8 cellular contexts compared by ENCODE assay signal in genomic region chr1:79353224-79353623, GRCh38.
DNase-seq lines count a peak whose midpoint lies in the region; ATAC-seq and TF ChIP-seq lines count a peak whose summit lies in the region.

No MANE protein-coding gene starts in this region.

- peak; percentile 15; the same call in 1 of the 2 replicates for TF ChIP-seq CTCF in WI38 (IDR thresholded peaks at IDR 0.05; ENCODE audit: low read depth, low read length)

- H3K9me3 Mint-ChIP-seq in activated CD4-positive, alpha-beta T cell treated with anti-CD3 and anti-CD28 coated beads, Interleukin-2, amount 10 ng/mL, durations not matched to agents 24 days and 14 days = no peaks in the 10 kb centered on the region

- no peak overlapping the region for H3K27ac Mint-ChIP-seq in activated CD4-positive, alpha-beta T cell treated with anti-CD3 and anti-CD28 coated beads, Interleukin-2, amount 10 ng/mL, durations not matched to agents 24 days and 14 days

- H3K4me3 Mint-ChIP-seq in activated CD4-positive, alpha-beta T cell treated with anti-CD3 and anti-CD28 coated beads, Interleukin-2, amount 10 ng/mL, durations not matched to agents 24 days and 14 days = no peak overlapping the region

- H3K4me1 Mint-ChIP-seq in activated CD4-positive, alpha-beta T cell treated with anti-CD3 and anti-CD28 coated beads, Interleukin-2, amount 10 ng/mL, durations not matched to agents 24 days and 14 days = no peaks in the 10 kb centered on the region

- peak; percentile 56 for DNase-seq in activated CD4-positive, alpha-beta T cell treated with anti-CD3 and anti-CD28 coated beads, Interleukin-2, amount 10 ng/mL, durations not matched to agents 24 days and 14 days
- no peak for DNase-seq in activated CD4-positive, alpha-beta T cell treated with anti-CD3 and anti-CD28 coated beads for 48 hours
- DNase-seq in HPDE6-E6E7 (ENCODE audit: extremely low spot score) = peak; percentile 28
- DNase-seq in kidney tubule cell (ENCODE audit: low spot score) = peak; percentile 51
- DNase-seq in amniotic stem cell (lab: John Stamatoyannopoulos, UW) = no peak
- no peak for DNase-seq in activated naive CD4-positive, alpha-beta T cell treated with Interleukin-2 at 50 U/mL for 16 hours

- H3K4me3 ChIP-seq in WI38 (ENCODE audit: low read depth, low read length) = no peak overlapping the region

- intact Hi-C loops in activated CD4-positive, alpha-beta T cell treated with anti-CD3 and anti-CD28 coated beads, Interleukin-2, amount 10 ng/mL, durations not matched to agents 24 days and 14 days (cut with micrococcal nuclease) = loop anchor here (2.0 kb wide), 1 partner anchor 514 kb away; no protein-coding TSS in a partner anchor

- ATAC-seq in HG03342 (IDR thresholded peaks at IDR 0.05; ENCODE audit: unreplicated experiment) = no peak

- no peaks in the 10 kb centered on the region for H3K27me3 Mint-ChIP-seq in activated CD4-positive, alpha-beta T cell treated with anti-CD3 and anti-CD28 coated beads, Interleukin-2, amount 10 ng/mL, durations not matched to agents 24 days and 14 days

- no peaks in the 10 kb centered on the region for H3K36me3 Mint-ChIP-seq in activated CD4-positive, alpha-beta T cell treated with anti-CD3 and anti-CD28 coated beads, Interleukin-2, amount 10 ng/mL, durations not matched to agents 24 days and 14 days (ENCODE audit: low read depth)

Comparison
In these comparisons a context has a peak if more than half of its experiments do, and no peak if none do; other contexts are left out.
1. DNase-seq: peak in activated CD4-positive, alpha-beta T cell treated with anti-CD3 and anti-CD28 coated beads, Interleukin-2, amount 10 ng/mL, durations not matched to agents 24 days and 14 days (single experiment), HPDE6-E6E7 (single experiment) and kidney tubule cell (single experiment); none in activated CD4-positive, alpha-beta T cell treated with anti-CD3 and anti-CD28 coated beads for 48 hours (single experiment), amniotic stem cell (single experiment) and activated naive CD4-positive, alpha-beta T cell treated with Interleukin-2 at 50 U/mL for 16 hours (single experiment).